8 cellular contexts compared by ENCODE assay signal in genomic region chr15:39920510-39921273, GRCh38. TPM values are rescaled to one million over a fixed set of nuclear protein-coding genes. Genes with fewer than 3 reads are reported as not detected.
DNase-seq lines count a peak whose midpoint lies in the region; ATAC-seq and TF ChIP-seq lines count a peak whose summit lies in the region.

No MANE protein-coding gene starts in this region.

- peaks cover 0 to 1% (median 0%) of the 10 kb centered on the region in 3 donors for H3K36me3 Mint-ChIP-seq in CD8-positive, alpha-beta memory T cell
- H3K36me3 Mint-ChIP-seq in activated T-helper 17 cell treated with anti-CD3 and anti-CD28 coated beads, Interleukin-2, amount 50 U/mL, for 72 hours (ENCODE audit: low read depth): no peaks in the 10 kb centered on the region
- H3K36me3 Mint-ChIP-seq in natural killer cell treated with Interleukin-12 subunit alpha and Interleukin-12 subunit beta and Interleukin-15 and Interleukin-18, amount 100 ng/mL, for 72 hours: peaks cover 7% of the 10 kb centered on the region

- intact Hi-C loops in PC-3 (cut with micrococcal nuclease): loop anchor here (1.0 kb wide), 1 partner anchor 14 kb away; the partner anchor contains the start of gene EIF2AK4

- H3K27ac Mint-ChIP-seq in CD8-positive, alpha-beta memory T cell: peak overlapping the region in 6 of 8 donors; percentile 6 to 88 (median 72)
- H3K27ac Mint-ChIP-seq in activated T-helper 17 cell treated with anti-CD3 and anti-CD28 coated beads, Interleukin-2, amount 50 U/mL, for 72 hours: peak overlapping the region; percentile 65
- peak overlapping the region in 1 of 2 donors; percentile 30 for H3K27ac Mint-ChIP-seq in natural killer cell treated with Interleukin-12 subunit alpha and Interleukin-12 subunit beta and Interleukin-15 and Interleukin-18, amount 100 ng/mL, for 72 hours

- peaks cover 14 to 17% (median 16%) of the 10 kb centered on the region in 3 donors for H3K4me1 Mint-ChIP-seq in CD8-positive, alpha-beta memory T cell
- H3K4me1 Mint-ChIP-seq in activated T-helper 17 cell treated with anti-CD3 and anti-CD28 coated beads, Interleukin-2, amount 50 U/mL, for 72 hours: peaks cover 8% of the 10 kb centered on the region
- peaks cover 14% of the 10 kb centered on the region in 2 donors for H3K4me1 Mint-ChIP-seq in natural killer cell treated with Interleukin-12 subunit alpha and Interleukin-12 subunit beta and Interleukin-15 and Interleukin-18, amount 100 ng/mL, for 72 hours (ENCODE audit: low read depth in 2 of 2)

- H3K4me2 ChIP-seq in PC-3 (ENCODE audit: low read length): peak overlapping the region; percentile 96

- no peaks in the 10 kb centered on the region for H3K9me3 ChIP-seq in CD8-positive, alpha-beta memory T cell (ENCODE audit: low read length)
- H3K9me3 ChIP-seq in PC-3 (ENCODE audit: low read length): no peaks in the 10 kb centered on the region

- CTCF ChIA-PET in CD8-positive, alpha-beta memory T cell (lab: Charles Lee): no interaction called here
- CTCF ChIA-PET in PC-3 (lab: Charles Lee): no interaction called here

- H3K79me2 ChIP-seq in PC-3 (ENCODE audit: low read length): peaks cover 41% of the 10 kb centered on the region

- H3K27me3 Mint-ChIP-seq in CD8-positive, alpha-beta memory T cell: peaks cover 27 to 30% of the 10 kb centered on the region in 2 donors
- peaks cover 15% of the 10 kb centered on the region for H3K27me3 Mint-ChIP-seq in activated T-helper 17 cell treated with anti-CD3 and anti-CD28 coated beads, Interleukin-2, amount 50 U/mL, for 72 hours
- peaks cover 12 to 16% of the 10 kb centered on the region in 2 donors for H3K27me3 Mint-ChIP-seq in natural killer cell treated with Interleukin-12 subunit alpha and Interleukin-12 subunit beta and Interleukin-15 and Interleukin-18, amount 100 ng/mL, for 72 hours

- BruUV-seq in PC-3 (replicated peaks; lab: Mats Ljungman, UMichigan): no TSS peak

- H3K27ac ChIP-seq in CD8-positive, alpha-beta memory T cell (ENCODE audit: low read depth, low read length): no peak overlapping the region
- peak overlapping the region; percentile 64 for H3K27ac ChIP-seq in PC-3 (ENCODE audit: low read length)

- no peaks in the 10 kb centered on the region for H3K9me2 ChIP-seq in PC-3 (replicated peaks; ENCODE audit: low read length)

- peak; percentile 62 to 80 (median 72) for DNase-seq in CD8-positive, alpha-beta memory T cell
- peak; percentile 80 for DNase-seq in PC-3
- peak; percentile 64 for DNase-seq in fibroblast of peridontal ligament (ENCODE audit: extremely low read depth)
- peak; percentile 84 for DNase-seq in natural killer cell treated with Interleukin-12 subunit alpha and Interleukin-12 subunit beta and Interleukin-15 and Interleukin-18, amount 100 ng/mL, for 72 hours (ENCODE audit: low spot score)
- DNase-seq in stimulated activated naive CD4-positive, alpha-beta T cell treated with Interleukin-2 at 50 U/mL for 16 hours (lab: John Stamatoyannopoulos, UW): peak; percentile 86

- H3F3A ChIP-seq in PC-3 (ENCODE audit: low read length, unreplicated experiment): no peaks in the 10 kb centered on the region

- peak; percentile 89 for ATAC-seq in GM19455 (IDR thresholded peaks at IDR 0.05; ENCODE audit: unreplicated experiment)
- peak; percentile 77 for ATAC-seq in HG03571 (IDR thresholded peaks at IDR 0.05; ENCODE audit: unreplicated experiment)
- peak; percentile 58 for ATAC-seq in PC-3
- peak; percentile 94 for ATAC-seq in activated T-helper 17 cell treated with anti-CD3 and anti-CD28 coated beads, Interleukin-2, amount 50 U/mL, for 72 hours (replicated peaks)
- ATAC-seq in natural killer cell treated with Interleukin-12 subunit alpha and Interleukin-12 subunit beta and Interleukin-15 and Interleukin-18, amount 100 ng/mL, for 72 hours: peak; percentile 94 to 96

- H4K20me1 ChIP-seq in PC-3 (ENCODE audit: low read length): no peaks in the 10 kb centered on the region

- no peaks in the 10 kb centered on the region for H3K9me3 Mint-ChIP-seq in CD8-positive, alpha-beta memory T cell
- H3K9me3 Mint-ChIP-seq in activated T-helper 17 cell treated with anti-CD3 and anti-CD28 coated beads, Interleukin-2, amount 50 U/mL, for 72 hours: no peaks in the 10 kb centered on the region
- H3K9me3 Mint-ChIP-seq in natural killer cell treated with Interleukin-12 subunit alpha and Interleukin-12 subunit beta and Interleukin-15 and Interleukin-18, amount 100 ng/mL, for 72 hours: no peaks in the 10 kb centered on the region

- no peak for TF ChIP-seq CTCF in PC-3 (conservative IDR thresholded peaks at IDR 0.05; ENCODE audit: low read depth, low read length)

- POLR2A ChIA-PET in CD8-positive, alpha-beta memory T cell (lab: Charles Lee): interaction anchor here (1.5 kb wide), 1 partner anchor 13 kb away, joined by 3 read pairs; the partner anchor contains the start of gene EIF2AK4
- POLR2A ChIA-PET in PC-3 (lab: Charles Lee; ENCODE audit: unreplicated experiment): interaction anchor here (0.5 kb wide), 1 partner anchor 1320 kb away, joined by 3 read pairs; no protein-coding TSS in a partner anchor

- H3K4me3 Mint-ChIP-seq in CD8-positive, alpha-beta memory T cell: peak overlapping the region; percentile 67 to 92 (median 86)
- H3K4me3 Mint-ChIP-seq in activated T-helper 17 cell treated with anti-CD3 and anti-CD28 coated beads, Interleukin-2, amount 50 U/mL, for 72 hours: peak overlapping the region; percentile 84
- peak overlapping the region; percentile 90 for H3K4me3 Mint-ChIP-seq in natural killer cell treated with Interleukin-12 subunit alpha and Interleukin-12 subunit beta and Interleukin-15 and Interleukin-18, amount 100 ng/mL, for 72 hours

- H2AFZ ChIP-seq in PC-3 (ENCODE audit: low read length): peak overlapping the region; percentile 99

- peaks cover 10% of the 10 kb centered on the region for H3K4me1 ChIP-seq in CD8-positive, alpha-beta memory T cell (ENCODE audit: insufficient read depth, low read length)
- H3K4me1 ChIP-seq in PC-3 (ENCODE audit: insufficient read depth, low read length): peaks cover 25% of the 10 kb centered on the region

- H3K4me3 ChIP-seq in CD8-positive, alpha-beta memory T cell (ENCODE audit: low read length): peak overlapping the region; percentile 82
- H3K4me3 ChIP-seq in PC-3 (ENCODE audit: low read length): peak overlapping the region; percentile 89

- H3K36me3 ChIP-seq in CD8-positive, alpha-beta memory T cell (ENCODE audit: insufficient read depth, low read length): no peaks in the 10 kb centered on the region
- H3K36me3 ChIP-seq in PC-3 (ENCODE audit: low read depth, low read length): no peaks in the 10 kb centered on the region

- H3K27me3 ChIP-seq in CD8-positive, alpha-beta memory T cell (ENCODE audit: insufficient read depth, low read length, poor library complexity, severe bottlenecking): peaks cover 10% of the 10 kb centered on the region
- H3K27me3 ChIP-seq in PC-3 (ENCODE audit: low read length): no peaks in the 10 kb centered on the region

- peak overlapping the region; percentile 87 for H3K9ac ChIP-seq in PC-3 (ENCODE audit: low read length)

RNA-seq across cellular contexts. Expression of gene GPR176, which starts 0.6 kb away (rescaled TPM):
- total RNA-seq in CD8-positive, alpha-beta memory T cell: under 1 TPM in 1 of 2 experiments, not detected in 1; 0.20 TPM
- polyA plus RNA-seq in CD8-positive, alpha-beta memory T cell: not detected
- total RNA-seq in PC-3 (2014; rRNA removed): 27.8 and 29.0 TPM in 2 replicates
- total RNA-seq in activated T-helper 17 cell treated with anti-CD3 and anti-CD28 coated beads, Interleukin-2, amount 50 U/mL, for 72 hours: under 1 TPM; 0.09 to 0.24 TPM
- under 1 TPM; 0.07 to 0.14 TPM for total RNA-seq in natural killer cell treated with Interleukin-12 subunit alpha and Interleukin-12 subunit beta and Interleukin-15 and Interleukin-18, amount 100 ng/mL, for 72 hours

RNA-seq across cellular contexts. Expression of gene EIF2AK4, which starts 13.2 kb away (rescaled TPM):
- 10 to 100 TPM; 23.9 to 24.3 TPM for total RNA-seq in CD8-positive, alpha-beta memory T cell
- 17.0 TPM for polyA plus RNA-seq in CD8-positive, alpha-beta memory T cell
- total RNA-seq in PC-3 (2014; rRNA removed): 76.4 and 76.6 TPM in 2 replicates
- 10 to 100 TPM; 25.9 to 34.1 TPM for total RNA-seq in activated T-helper 17 cell treated with anti-CD3 and anti-CD28 coated beads, Interleukin-2, amount 50 U/mL, for 72 hours
- 10 to 100 TPM; 24.2 to 45.8 TPM for total RNA-seq in natural killer cell treated with Interleukin-12 subunit alpha and Interleukin-12 subunit beta and Interleukin-15 and Interleukin-18, amount 100 ng/mL, for 72 hours

Comparison
In these comparisons a context has a peak if more than half of its experiments do, and no peak if none do; other contexts are left out.
1. RNA of gene GPR176, which starts 0.6 kb away (total RNA-seq): 27.8 to 29.0 TPM in PC-3; 0.09 to 0.24 TPM in activated T-helper 17 cell treated with anti-CD3 and anti-CD28 coated beads, Interleukin-2, amount 50 U/mL, for 72 hours, 0.20 TPM in CD8-positive, alpha-beta memory T cell and 0.07 to 0.14 TPM in natural killer cell treated with Interleukin-12 subunit alpha and Interleukin-12 subunit beta and Interleukin-15 and Interleukin-18, amount 100 ng/mL, for 72 hours; every median in the first group is over 10 times any median in the second.
2. Peak in every context shown above with its lines, with median percentiles within 50 percentile points of each other: DNase-seq, H3K4me3 Mint-ChIP-seq and ATAC-seq.